ENCODE assay signal across 16 cellular contexts in genomic region chr10:129849452-129849750, GRCh38.
DNase-seq lines count a peak whose midpoint lies in the region; TF ChIP-seq lines count a peak whose summit lies in the region.
"Had no signal": no experiment of that assay in that cellular context is flagged by ENCODE, and none has a peak within 500 bp of the region (broad histone marks: within the 10 kb centered on the region; RNA-seq: fewer than 3 reads in every experiment).

No MANE protein-coding gene starts in this region.

- intact Hi-C loops in PC-9 (cut with micrococcal nuclease; ENCODE audit: unreplicated experiment): no loop called here

- no peak overlapping the region for H3K4me3 ChIP-seq in suprapubic skin
- no peak overlapping the region for H3K4me3 ChIP-seq in osteoblast (ENCODE audit: insufficient read depth, low read length)
- no peak overlapping the region for H3K4me3 ChIP-seq in PC-9
- H3K4me3 ChIP-seq: A549, GM23338, HAP-1 had no signal

- no peaks in the 10 kb centered on the region for H3K9me2 ChIP-seq in PC-9 (ENCODE audit: insufficient read depth)

- DNase-seq in NCI-H1417 treated with DMSO at 0.1 percent for 48 hours (lab: John Stamatoyannopoulos, UW): peak; percentile 52
- peak; percentile 84 for DNase-seq in NCI-H748 (lab: John Stamatoyannopoulos, UW; ENCODE audit: unreplicated experiment)
- DNase-seq in islet precursor cell: peak; percentile 24
- peak; percentile 31 for DNase-seq in suprapubic skin (ENCODE audit: low spot score in 2 of 2)
- no peak for DNase-seq in osteoblast (ENCODE audit: insufficient read length, low spot score, missing footprints)
- no peak for DNase-seq in SW 1271 (lab: John Stamatoyannopoulos, UW)
- DNase-seq in PC-9: no peak
- DNase-seq: BE2C; CD4-positive, alpha-beta memory T cell; DMS153; DMS79 treated with DMSO at 0.1 percent for 48 hours; EL had no signal

- 97% methylated on average over 19 of the region's 19 CpGs for WGBS in suprapubic skin

- POLR2A ChIA-PET in PC-9 (lab: Charles Lee; ENCODE audit: unreplicated experiment): no interaction called here

- H3K36me3 ChIP-seq in suprapubic skin: peaks cover 4% of the 10 kb centered on the region
- peaks cover 39% of the 10 kb centered on the region for H3K36me3 ChIP-seq in osteoblast (ENCODE audit: insufficient read depth, low read length)
- no peaks in the 10 kb centered on the region for H3K36me3 ChIP-seq in PC-9 (ENCODE audit: low read depth)
- H3K36me3 ChIP-seq: HAP-1 had no signal

- H4K20me1 ChIP-seq in osteoblast (ENCODE audit: insufficient read depth, low read length): peaks cover 15% of the 10 kb centered on the region
- H4K20me1 ChIP-seq in PC-9 (ENCODE audit: insufficient read depth): no peaks in the 10 kb centered on the region

- no peak overlapping the region for H3K4me2 ChIP-seq in osteoblast (ENCODE audit: insufficient read depth, low read length)
- H3K4me2 ChIP-seq in PC-9: no peak overlapping the region
- H3K4me2 ChIP-seq: A549, GM23338 had no signal

- H3F3A ChIP-seq in PC-9 (ENCODE audit: insufficient read depth, low read depth): no peaks in the 10 kb centered on the region

- no peak for TF ChIP-seq EP300 in suprapubic skin (IDR thresholded peaks at IDR 0.05)

- no TSS peak for BruUV-seq in PC-9 (replicated peaks; lab: Mats Ljungman, UMichigan)

- peaks cover 3% of the 10 kb centered on the region for H3K4me1 ChIP-seq in suprapubic skin
- H3K4me1 ChIP-seq in osteoblast (ENCODE audit: insufficient read depth, low read length): no peaks in the 10 kb centered on the region
- no peaks in the 10 kb centered on the region for H3K4me1 ChIP-seq in PC-9 (replicated peaks; ENCODE audit: insufficient read depth)
- H3K4me1 ChIP-seq: BE2C had no signal

- H3K27me3 ChIP-seq in suprapubic skin (peaks cover 19% of the 10 kb centered on the region), osteoblast (ENCODE audit: insufficient read depth, low read length) (no peaks in the 10 kb centered on the region), PC-9 (ENCODE audit: insufficient read depth, low read depth) (peaks cover 93% of the 10 kb centered on the region)
- H3K27me3 ChIP-seq: BE2C had no signal

- no peak overlapping the region for H3K27ac ChIP-seq in suprapubic skin
- H3K27ac ChIP-seq in osteoblast (ENCODE audit: low read depth, low read length): no peak overlapping the region
- no peak overlapping the region for H3K27ac ChIP-seq in PC-9
- H3K27ac ChIP-seq: A549, C4-2B had no signal

- H3K9me3 ChIP-seq in suprapubic skin (no peaks in the 10 kb centered on the region), osteoblast (ENCODE audit: low read depth, low read length) (no peaks in the 10 kb centered on the region), PC-9 (ENCODE audit: insufficient read depth, low read depth) (no peaks in the 10 kb centered on the region)
- H3K9me3 ChIP-seq: A549, BE2C, HAP-1 had no signal

- H3K79me2 ChIP-seq in osteoblast (ENCODE audit: insufficient read depth, low read length) (no peaks in the 10 kb centered on the region), PC-9 (ENCODE audit: low read depth) (no peaks in the 10 kb centered on the region)

- no peak for TF ChIP-seq POLR2A in suprapubic skin (IDR thresholded peaks at IDR 0.05)

- TF ChIP-seq CTCF in suprapubic skin (IDR thresholded peaks at IDR 0.05): no peak
- no peak for TF ChIP-seq CTCF in osteoblast (IDR thresholded peaks at IDR 0.05; ENCODE audit: extremely low read depth, low read depth, low read length)
- no peak for TF ChIP-seq CTCF in PC-9 (conservative IDR thresholded peaks at IDR 0.05)

- H2AFZ ChIP-seq in osteoblast (ENCODE audit: low read length) (no peak overlapping the region), PC-9 (no peak overlapping the region)
- H2AFZ ChIP-seq: GM23338 had no signal

- CTCF ChIA-PET in PC-9 (lab: Charles Lee): no interaction called here

Comparison
In these comparisons a context has a peak if more than half of its experiments do, and no peak if none do; other contexts are left out.
1. DNase-seq: peak in NCI-H1417 treated with DMSO at 0.1 percent for 48 hours (single experiment), NCI-H748 (single experiment), islet precursor cell (single experiment) and suprapubic skin (2 of 2); none in osteoblast (single experiment), SW 1271 (0 of 2) and PC-9 (0 of 2).